In the genomic region with DNA sequence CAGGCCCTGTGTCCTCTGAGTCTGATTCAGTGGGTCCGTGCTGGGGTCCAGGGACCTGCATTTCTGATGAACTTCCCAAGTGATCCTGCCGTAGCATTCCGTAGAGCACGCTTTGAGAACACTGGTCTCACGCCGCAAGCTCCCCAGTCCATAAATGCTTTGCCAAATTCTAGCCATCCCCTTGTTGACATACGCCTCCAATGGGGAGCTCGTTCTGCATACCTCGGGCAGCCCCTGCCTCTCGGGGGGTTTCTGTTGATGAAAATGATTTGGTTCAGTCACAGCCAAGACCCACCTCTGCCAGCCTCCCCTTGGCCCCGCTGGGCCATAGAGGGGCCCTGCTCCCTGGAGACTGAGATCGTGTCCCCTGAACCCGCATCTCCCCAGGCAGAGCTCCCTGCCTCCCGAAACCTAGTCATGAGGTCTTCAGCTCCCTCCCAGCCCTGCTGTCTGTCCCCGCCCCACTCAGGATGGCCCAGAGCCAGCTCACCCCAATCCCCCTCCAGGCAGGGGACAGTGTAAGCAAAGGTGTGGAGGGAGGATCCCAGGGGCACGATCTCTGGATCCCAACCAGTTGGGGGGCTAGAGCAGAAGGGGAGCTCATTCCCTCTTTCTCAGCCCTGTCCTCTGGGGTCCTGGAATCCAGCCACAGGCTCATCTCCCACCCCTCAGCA, we compare ENCODE assay signal across 19 cellular contexts. TPM values are rescaled to one million over a fixed set of nuclear protein-coding genes. Genes with fewer than 3 reads are reported as not detected.
A peak's percentile ranks its signal among the peaks of the same experiment; 100 is the strongest.
DNase-seq lines count a peak whose midpoint lies in the region; ATAC-seq and TF ChIP-seq lines count a peak whose summit lies in the region.
"Had no signal": no experiment of that assay in that cellular context is flagged by ENCODE, and none has a peak within 500 bp of the region (broad histone marks: within the 10 kb centered on the region; RNA-seq: fewer than 3 reads in every experiment).

No MANE protein-coding gene starts in this region.

- H4K91ac ChIP-seq in H9 (ENCODE audit: insufficient read length, low read depth, low read length): no peak overlapping the region

- no peak overlapping the region for H3K56ac ChIP-seq in H9 (ENCODE audit: insufficient read length, low read depth, low read length)

- H3K27me3 Mint-ChIP-seq in H9 (ENCODE audit: low read depth): peaks cover 7% of the 10 kb centered on the region; the same call in 1 of the 2 replicates
- H3K27me3 Mint-ChIP-seq in naive thymus-derived CD8-positive, alpha-beta T cell: no peaks in the 10 kb centered on the region

- H4K8ac ChIP-seq in H9 (replicated peaks; ENCODE audit: insufficient read length, low read depth, low read length): no peak overlapping the region

- ATAC-seq in naive thymus-derived CD8-positive, alpha-beta T cell: no peak
- ATAC-seq in gastrocnemius medialis (no peak), GM19324 (IDR thresholded peaks at IDR 0.05; ENCODE audit: low FRiP score, unreplicated experiment) (no peak)
- ATAC-seq: heart right ventricle, right cardiac atrium had no signal

- H4K20me1 ChIP-seq in BLaER1 treated with 17β-estradiol and CSF1 and Interleukin-3, amounts not matched to agents 10 nM and 100 nM: peaks cover 0 to 3% (median 0%) of the 10 kb centered on the region in 11 experiments; a peak in 3 of 22 replicates
- H4K20me1 ChIP-seq in H9 (ENCODE audit: control insufficient read depth, insufficient read depth, insufficient read length): no peaks in the 10 kb centered on the region

- no peak overlapping the region for H3K23ac ChIP-seq in H9 (ENCODE audit: insufficient read length, low read depth, low read length)

- no peaks in the 10 kb centered on the region for H3K36me3 ChIP-seq in BLaER1 treated with 17β-estradiol and CSF1 and Interleukin-3, amounts not matched to agents 10 nM and 100 nM
- H3K36me3 ChIP-seq in duodenal mucosa (ENCODE audit: control insufficient read depth in 1 of 2, insufficient read depth in 2 of 2, low read length in 2 of 2) (no peaks in the 10 kb centered on the region), BE2C (no peaks in the 10 kb centered on the region), gastrocnemius medialis (no peaks in the 10 kb centered on the region)
- H3K36me3 ChIP-seq: heart right ventricle, tibial nerve had no signal

- peaks cover 11 to 19% of the 10 kb centered on the region in 2 experiments for H3K4me1 Mint-ChIP-seq in H9
- peaks cover 28 to 83% (median 72%) of the 10 kb centered on the region in 4 donors for H3K4me1 Mint-ChIP-seq in naive thymus-derived CD8-positive, alpha-beta T cell

- no peak overlapping the region for H2BK20ac ChIP-seq in H9 (ENCODE audit: low read depth, low read length, poor library complexity, severe bottlenecking)

- no peaks in the 10 kb centered on the region; a peak in 1 of 5 replicates for H3K9me3 Mint-ChIP-seq in H9
- no peaks in the 10 kb centered on the region for H3K9me3 Mint-ChIP-seq in naive thymus-derived CD8-positive, alpha-beta T cell
- H3K9me3 Mint-ChIP-seq: neural crest cell had no signal

- no peak overlapping the region for H3K4me3 ChIP-seq in BLaER1 treated with 17β-estradiol and CSF1 and Interleukin-3, amounts not matched to agents 10 nM and 100 nM
- H3K4me3 ChIP-seq in duodenal mucosa (ENCODE audit: low read depth in 1 of 2, low read length in 2 of 2) (peak overlapping the region; percentile 24 to 28), BE2C (ENCODE audit: low read depth, low read length) (no peak overlapping the region), gastrocnemius medialis (no peak overlapping the region)
- H3K4me3 ChIP-seq: heart right ventricle, tibial nerve had no signal

- TF ChIP-seq CTCF in H9 (conservative IDR thresholded peaks at IDR 0.05): no peak
- no peak for TF ChIP-seq CTCF in BE2C (IDR thresholded peaks at IDR 0.05; ENCODE audit: low read depth, low read length)
- no peak for TF ChIP-seq CTCF in gastrocnemius medialis (IDR thresholded peaks at IDR 0.05 in 4 of 5, conservative IDR thresholded peaks at IDR 0.05 in 1 of 5)

- H2BK5ac ChIP-seq in H9 (ENCODE audit: insufficient read length, low read length): no peak overlapping the region

- WGBS in H9 (ENCODE audit: extremely low coverage, insufficient read length, low lambda C conversion rate): no CpG with 5 or more reads among the region's 16 CpGs

- no peak overlapping the region for H4K5ac ChIP-seq in H9 (ENCODE audit: insufficient read length, low read depth, low read length)

- H3K27ac ChIP-seq in BLaER1 treated with 17β-estradiol and CSF1 and Interleukin-3, amounts not matched to agents 10 nM and 100 nM: peak overlapping the region in 1 of 11 experiments; percentile 13; a peak in 1 of 22 replicates
- H3K27ac ChIP-seq in H9 (ENCODE audit: insufficient read length, low read depth, low read length) (no peak overlapping the region), duodenal mucosa (ENCODE audit: low read depth, low read length) (peak overlapping the region; percentile 24), gastrocnemius medialis (no peak overlapping the region)
- H3K27ac ChIP-seq: heart right ventricle had no signal

- H3K4me2 ChIP-seq in BLaER1 treated with 17β-estradiol and CSF1 and Interleukin-3, amounts not matched to agents 10 nM and 100 nM: peak overlapping the region in 10 of 11 experiments; percentile 76 to 95 (median 92); a peak in 15 of 22 replicates
- no peak overlapping the region for H3K4me2 ChIP-seq in H9 (ENCODE audit: insufficient read depth, insufficient read length, low read length)

- H3K79me1 ChIP-seq in H9 (ENCODE audit: insufficient read depth, low read depth, low read length, poor library complexity, severe bottlenecking): no peaks in the 10 kb centered on the region

- H2BK15ac ChIP-seq in H9 (ENCODE audit: low read depth, low read length): no peak overlapping the region

- no peak overlapping the region for H3K18ac ChIP-seq in H9 (ENCODE audit: insufficient read length, low read depth, low read length)

- no peaks in the 10 kb centered on the region for H3K79me2 ChIP-seq in H9 (ENCODE audit: insufficient read depth, low read length)

- H3K27me3 ChIP-seq in BLaER1 treated with 17β-estradiol and CSF1 and Interleukin-3, amounts not matched to agents 10 nM and 100 nM: no peaks in the 10 kb centered on the region
- H3K27me3 ChIP-seq in H9 (ENCODE audit: insufficient read depth, low read length) (no peaks in the 10 kb centered on the region), duodenal mucosa (ENCODE audit: control insufficient read depth in 1 of 2, insufficient read depth in 2 of 2, low read length in 2 of 2) (no peaks in the 10 kb centered on the region), BE2C (no peaks in the 10 kb centered on the region), gastrocnemius medialis (no peaks in the 10 kb centered on the region)
- H3K27me3 ChIP-seq: heart right ventricle, tibial nerve had no signal

- H2BK12ac ChIP-seq in H9 (ENCODE audit: insufficient read length, low read depth, low read length): no peak overlapping the region

- H3K14ac ChIP-seq in H9 (ENCODE audit: insufficient read depth, low read length): no peak overlapping the region

- no peak overlapping the region for H2BK120ac ChIP-seq in H9 (ENCODE audit: low read depth, low read length, poor library complexity, severe bottlenecking)

- H3K9me3 ChIP-seq in BLaER1 treated with 17β-estradiol and CSF1 and Interleukin-3, amounts not matched to agents 10 nM and 100 nM (replicated peaks in 1 of 11): no peaks in the 10 kb centered on the region
- H3K9me3 ChIP-seq in H9 (ENCODE audit: control insufficient read depth, low read depth, low read length) (no peaks in the 10 kb centered on the region), duodenal mucosa (ENCODE audit: control insufficient read depth in 1 of 2, low read length in 2 of 2) (no peaks in the 10 kb centered on the region), BE2C (no peaks in the 10 kb centered on the region), gastrocnemius medialis (no peaks in the 10 kb centered on the region)
- H3K9me3 ChIP-seq: heart right ventricle, tibial nerve had no signal

- H3K9ac ChIP-seq in BLaER1 treated with 17β-estradiol and CSF1 and Interleukin-3, amounts not matched to agents 10 nM and 100 nM: no peak overlapping the region
- no peak overlapping the region for H3K9ac ChIP-seq in H9 (ENCODE audit: extremely low read depth, insufficient read length, low read length)
- H3K9ac ChIP-seq in duodenal mucosa (ENCODE audit: low read depth in 1 of 2, low read length in 2 of 2): peak overlapping the region; percentile 47 to 53

- H3K4me1 ChIP-seq in BLaER1 treated with 17β-estradiol and CSF1 and Interleukin-3, amounts not matched to agents 10 nM and 100 nM: peaks cover 33 to 72% (median 63%) of the 10 kb centered on the region in 10 experiments
- no peaks in the 10 kb centered on the region for H3K4me1 ChIP-seq in H9 (ENCODE audit: insufficient read depth, low read length)
- H3K4me1 ChIP-seq in duodenal mucosa (ENCODE audit: control insufficient read depth in 1 of 2, insufficient read depth in 2 of 2, low read length in 2 of 2): peaks cover 53 to 68% of the 10 kb centered on the region in 2 donors
- H3K4me1 ChIP-seq in BE2C: no peaks in the 10 kb centered on the region
- no peaks in the 10 kb centered on the region for H3K4me1 ChIP-seq in gastrocnemius medialis

- no peaks in the 10 kb centered on the region for H3K36me3 Mint-ChIP-seq in H9 (ENCODE audit: insufficient read depth in 1 of 3, low read depth in 3 of 3)
- H3K36me3 Mint-ChIP-seq in naive thymus-derived CD8-positive, alpha-beta T cell: peaks cover 0 to 5% (median 3%) of the 10 kb centered on the region in 3 donors

- H3K27ac Mint-ChIP-seq in H9: peak overlapping the region in 2 of 3 experiments; percentile 19 to 22; a peak in 1 of 7 replicates
- peak overlapping the region; percentile 63 to 97 (median 90) for H3K27ac Mint-ChIP-seq in naive thymus-derived CD8-positive, alpha-beta T cell

- no peaks in the 10 kb centered on the region for H3K23me2 ChIP-seq in H9 (ENCODE audit: insufficient read length, low read depth, low read length, poor library complexity, severe bottlenecking)

- no peak overlapping the region for H3T11ph ChIP-seq in H9 (ENCODE audit: low read length)

- no peak overlapping the region for H3K4me3 Mint-ChIP-seq in H9
- H3K4me3 Mint-ChIP-seq in naive thymus-derived CD8-positive, alpha-beta T cell: peak overlapping the region in 6 of 10 donors; percentile 31 to 81 (median 60)
- H3K4me3 Mint-ChIP-seq: neural crest cell had no signal

- in situ Hi-C loops in gastrocnemius medialis (cut with MboI; ENCODE audit: low sequenced_read_pairs in 4 of 4): no loop called here

- intact Hi-C loops in gastrocnemius medialis (cut with DNase I; ENCODE audit: low total_unique reads): no loop called here

- H2AK5ac ChIP-seq in H9 (ENCODE audit: insufficient read length, low read length): no peak overlapping the region

- H3K4ac ChIP-seq in H9 (ENCODE audit: low read depth, low read length): no peak overlapping the region

- H2AFZ ChIP-seq in H9 (ENCODE audit: low read length): no peak overlapping the region

- POLR2A ChIA-PET in naive thymus-derived CD8-positive, alpha-beta T cell (lab: Charles Lee): interaction anchor here (1.5 to 1.8 kb wide), 3 partner anchors 14 to 73 kb away, joined by 3 to 8 read pairs (median 3); partner anchors contain the start of gene MYBBP1A

- DNase-seq in H9 (no peak), BE2C (no peak), RPMI8226 (no peak), gastrocnemius medialis (no peak)
- no peak for DNase-seq in naive thymus-derived CD8-positive, alpha-beta T cell
- DNase-seq: activated CD4-positive, CD25-positive, alpha-beta regulatory T cell treated with anti-CD3 and anti-CD28 coated beads, Interleukin-2, amount 50 U/mL, for 72 hours; activated T-cell treated with anti-CD3 and anti-CD28 coated beads, Interleukin-2, amount 50 U/mL, for 1 hour; amniotic stem cell; NCI-H2029; NCI-H526 treated with DMSO at 0.1 percent for 48 hours; right cardiac atrium; stimulated activated CD8-positive, alpha-beta memory T cell treated with anti-CD3 and anti-CD28 coated beads, Interleukin-4, amount 100 ng/mL, for 48 hours; T-helper 1 cell had no signal

- no peak for TF ChIP-seq POLR2A in gastrocnemius medialis (IDR thresholded peaks at IDR 0.05)

RNA-seq across cellular contexts. Expression of gene SPNS2, which starts 16.2 kb away (rescaled TPM):
- total RNA-seq in H9 (2021): 0.33 and 0.77 TPM in 2 replicates
- under 1 TPM; 0.44 to 0.47 TPM for total RNA-seq in naive thymus-derived CD8-positive, alpha-beta T cell
- under 1 TPM; 0.53 to 0.63 (median 0.55) TPM for polyA plus RNA-seq in naive thymus-derived CD8-positive, alpha-beta T cell
- polyA plus RNA-seq in BE2C (2012; ENCODE audit: insufficient read depth, insufficient read length, low read depth): 3.6 TPM
- total RNA-seq in gastrocnemius medialis: 1 to 10 TPM; 2.7 to 6.2 (median 4.2) TPM

RNA-seq across cellular contexts. Expression of gene SPNS3, which starts 48.7 kb away (rescaled TPM):
- not detected in 2 replicates for total RNA-seq in H9 (2021)
- total RNA-seq in naive thymus-derived CD8-positive, alpha-beta T cell: 1 to 10 TPM; 4.3 to 6.1 TPM
- 10 to 100 TPM; 11.6 to 18.9 (median 13.7) TPM for polyA plus RNA-seq in naive thymus-derived CD8-positive, alpha-beta T cell
- polyA plus RNA-seq in BE2C (2012; ENCODE audit: insufficient read depth, insufficient read length, low read depth): 0.51 TPM
- total RNA-seq in gastrocnemius medialis: not detected
- total RNA-seq: neural crest cell had no signal

Comparison
In these comparisons a context has a peak if more than half of its experiments do, and no peak if none do; other contexts are left out.
1. H3K4me3 ChIP-seq: peak in duodenal mucosa (2 of 2); none in BLaER1 treated with 17β-estradiol and CSF1 and Interleukin-3, amounts not matched to agents 10 nM and 100 nM (0 of 10), BE2C (single experiment) and gastrocnemius medialis (0 of 4).
2. H3K9ac ChIP-seq: peak in duodenal mucosa (2 of 2); none in BLaER1 treated with 17β-estradiol and CSF1 and Interleukin-3, amounts not matched to agents 10 nM and 100 nM (0 of 11) and H9 (single experiment).
3. H3K4me3 Mint-ChIP-seq: peak in naive thymus-derived CD8-positive, alpha-beta T cell (6 of 10); none in H9 (0 of 2).